ENCODE assay signal across 8 cellular contexts in genomic region chr18:28175047-28175929, GRCh38. TPM values are rescaled to one million over a fixed set of nuclear protein-coding genes. Genes with fewer than 3 reads are reported as not detected.
DNase-seq lines count a peak whose midpoint lies in the region; ATAC-seq, FAIRE-seq and TF ChIP-seq lines count a peak whose summit lies in the region.

No MANE protein-coding gene starts in this region.

- H3K9ac ChIP-seq in endothelial cell of umbilical vein (replicated peaks; ENCODE audit: extremely low read depth, insufficient read depth, low read length) = peak overlapping the region; percentile 95

- no peaks in the 10 kb centered on the region for H4K20me1 ChIP-seq in endothelial cell of umbilical vein (replicated peaks; ENCODE audit: control insufficient read depth, extremely low read depth, insufficient read depth, low read length)

- peak; percentile 52 for FAIRE-seq in endothelial cell of umbilical vein (lab: Jason Lieb, UNC)

- H3K4me1 Mint-ChIP-seq in naive thymus-derived CD8-positive, alpha-beta T cell = peaks cover 9 to 16% (median 14%) of the 10 kb centered on the region in 4 donors

- no peaks in the 10 kb centered on the region for H3K36me3 ChIP-seq in endothelial cell of umbilical vein (ENCODE audit: control insufficient read depth in 2 of 2, extremely low read depth in 1 of 2, insufficient read depth in 2 of 2, low read length in 2 of 2)

- CTCF ChIA-PET in endothelial cell of umbilical vein (lab: Charles Lee) = no interaction called here

- no peaks in the 10 kb centered on the region for H3K9me1 ChIP-seq in endothelial cell of umbilical vein (replicated peaks; ENCODE audit: control insufficient read depth, extremely low read depth, insufficient read depth, low read length)

- H3K4me2 ChIP-seq in endothelial cell of umbilical vein (ENCODE audit: insufficient read depth, low read length) = peak overlapping the region; percentile 94

- no peak for TF ChIP-seq CTCF in endothelial cell of umbilical vein (IDR thresholded peaks at IDR 0.05; ENCODE audit: extremely low read depth in 1 of 2, insufficient read depth in 1 of 2, low read depth in 1 of 2, low read length in 2 of 2)

- H3K9me3 Mint-ChIP-seq in naive thymus-derived CD8-positive, alpha-beta T cell = peaks cover 0 to 13% (median 0%) of the 10 kb centered on the region in 9 donors

- peaks cover 21% of the 10 kb centered on the region for H3K4me1 ChIP-seq in endothelial cell of umbilical vein (ENCODE audit: control insufficient read depth, extremely low read depth, insufficient read depth, low read length)

- no peaks in the 10 kb centered on the region for H3K9me3 ChIP-seq in endothelial cell of umbilical vein (replicated peaks; ENCODE audit: control insufficient read depth, insufficient read depth, low read length)

- H2AFZ ChIP-seq in endothelial cell of umbilical vein (ENCODE audit: low read depth, low read length) = peak overlapping the region; percentile 76

- H3K36me3 Mint-ChIP-seq in naive thymus-derived CD8-positive, alpha-beta T cell = peaks cover 0 to 12% (median 9%) of the 10 kb centered on the region in 3 donors

- BruUV-seq in endothelial cell of umbilical vein (replicated peaks; lab: Mats Ljungman, UMichigan) = no TSS peak

- POLR2A ChIA-PET in endothelial cell of umbilical vein (lab: Charles Lee) = no interaction called here
- POLR2A ChIA-PET in naive thymus-derived CD8-positive, alpha-beta T cell (lab: Charles Lee) = no interaction called here

- no peaks in the 10 kb centered on the region for H3K27me3 ChIP-seq in endothelial cell of umbilical vein (ENCODE audit: control insufficient read depth in 2 of 2, insufficient read depth in 2 of 2, low read length in 2 of 2)

- H3K27ac Mint-ChIP-seq in naive thymus-derived CD8-positive, alpha-beta T cell = peak overlapping the region in 1 of 10 donors; percentile 41

- peaks cover 58% of the 10 kb centered on the region for H3K79me2 ChIP-seq in endothelial cell of umbilical vein (ENCODE audit: control insufficient read depth, insufficient read depth, low read length)

- ATAC-seq in naive thymus-derived CD8-positive, alpha-beta T cell = no peak
- no peak for ATAC-seq in GM21447 (IDR thresholded peaks at IDR 0.05; ENCODE audit: unreplicated experiment)
- ATAC-seq in HG02884 (IDR thresholded peaks at IDR 0.05; ENCODE audit: unreplicated experiment) = no peak

- intact Hi-C loops in endothelial cell of umbilical vein (cut with micrococcal nuclease) = loop anchor here (5.0 kb wide), 3 partner anchors 398 to 982 kb away; no protein-coding TSS in a partner anchor

- peak; percentile 46 for DNase-seq in Daoy (ENCODE audit: low read depth)
- peak; percentile 48 for DNase-seq in NCI-H2171 treated with DMSO at 0.1 percent for 48 hours (lab: John Stamatoyannopoulos, UW)
- DNase-seq in endothelial cell of umbilical vein (ENCODE audit: low read depth, low spot score) = peak; percentile 44
- no peak for DNase-seq in naive thymus-derived CD8-positive, alpha-beta T cell
- DNase-seq in NCI-H2029 treated with DMSO at 0.1 percent for 48 hours (lab: John Stamatoyannopoulos, UW) = no peak
- no peak for DNase-seq in DMS153 treated with DMSO at 0.1 percent for 48 hours (lab: John Stamatoyannopoulos, UW; ENCODE audit: unreplicated experiment)

- dilution Hi-C loops in endothelial cell of umbilical vein (cut with MboI; ENCODE audit: extremely low pct_ligation_motif_present, low sequenced_read_pairs) = no loop called here

- peaks cover 24 to 44% (median 37%) of the 10 kb centered on the region in 5 donors for H3K27me3 Mint-ChIP-seq in naive thymus-derived CD8-positive, alpha-beta T cell

- H3K4me3 Mint-ChIP-seq in naive thymus-derived CD8-positive, alpha-beta T cell = peak overlapping the region in 8 of 10 donors; percentile 20 to 75 (median 60)

- TF ChIP-seq POLR2A in endothelial cell of umbilical vein (IDR thresholded peaks at IDR 0.05; ENCODE audit: low read depth, low read length) = no peak

- peak overlapping the region; percentile 60 to 99 (median 98) for H3K4me3 ChIP-seq in endothelial cell of umbilical vein (replicated peaks in 1 of 3; ENCODE audit: insufficient read depth in 1 of 3, low read depth in 1 of 3, low read length in 3 of 3)

- peak overlapping the region; percentile 76 for H3K27ac ChIP-seq in endothelial cell of umbilical vein (ENCODE audit: insufficient read depth, low read depth, low read length)

TF ChIP-seq in endothelial cell of umbilical vein, 7 proteins besides CTCF, POLR2A, EP300 and RAD21:
- TF ChIP-seq EZH2 (IDR thresholded peaks at IDR 0.05; ENCODE audit: borderline replicate concordance, low read depth, low read length, severe bottlenecking) (no peak), POLR2AphosphoS5 (IDR thresholded peaks at IDR 0.05; ENCODE audit: insufficient read depth, low read depth, low read length) (no peak), MAX (IDR thresholded peaks at IDR 0.05; ENCODE audit: insufficient read depth, insufficient read length) (peak; percentile 29), GATA2 (IDR thresholded peaks at IDR 0.05; ENCODE audit: insufficient read depth, insufficient read length, low read depth, low read length) (no peak), MYC (IDR thresholded peaks at IDR 0.05; ENCODE audit: low read depth, low read length) (peak; percentile 10), FOS (IDR thresholded peaks at IDR 0.05; ENCODE audit: borderline replicate concordance, insufficient read depth, low read length) (no peak)

RNA-seq across cellular contexts. Expression of gene CDH2, which starts 1.6 kb away (rescaled TPM):
- 86.1 and 90.6 TPM in 2 replicates for total RNA-seq in Daoy (2014; rRNA removed; shearing (Covaris generic))
- total RNA-seq in endothelial cell of umbilical vein = 59.5 and 84.2 TPM in 2 replicates
- polyA plus RNA-seq in endothelial cell of umbilical vein = 34.6 and 37.6 TPM in 2 replicates
- 41.3 and 43.1 TPM in 2 replicates for polyA plus RNA-seq in endothelial cell of umbilical vein (2011; cell fraction: cytosol; rRNA removed)
- polyA plus RNA-seq in endothelial cell of umbilical vein (2011; cell fraction: nucleus; rRNA removed) = 33.1 and 45.9 TPM in 2 replicates
- 48.2 and 91.9 TPM in 2 replicates for polyA plus RNA-seq in endothelial cell of umbilical vein (2012)
- 108 and 120 TPM in 2 replicates for polyA minus RNA-seq in endothelial cell of umbilical vein
- not detected for polyA minus RNA-seq in endothelial cell of umbilical vein (2011; cell fraction: cytosol; rRNA and poly(A)+ RNA removed)
- polyA minus RNA-seq in endothelial cell of umbilical vein (2011; cell fraction: nucleus; rRNA and poly(A)+ RNA removed) = 55.3 and 76.3 TPM in 2 replicates
- total RNA-seq in naive thymus-derived CD8-positive, alpha-beta T cell = not detected
- polyA plus RNA-seq in naive thymus-derived CD8-positive, alpha-beta T cell = not detected

Comparison
In these comparisons a context has a peak if more than half of its experiments do, and no peak if none do; other contexts are left out.
1. DNase-seq: peak in Daoy (single experiment), NCI-H2171 treated with DMSO at 0.1 percent for 48 hours (single experiment) and endothelial cell of umbilical vein (single experiment); none in naive thymus-derived CD8-positive, alpha-beta T cell (0 of 10), NCI-H2029 treated with DMSO at 0.1 percent for 48 hours (single experiment) and DMS153 treated with DMSO at 0.1 percent for 48 hours (single experiment).
2. RNA of gene CDH2, which starts 1.6 kb away (total RNA-seq): 86.1 to 90.6 TPM in Daoy and 59.5 to 84.2 TPM in endothelial cell of umbilical vein; not detected in naive thymus-derived CD8-positive, alpha-beta T cell; every median in the first group is over 10 times any median in the second.